In the genomic region with DNA sequence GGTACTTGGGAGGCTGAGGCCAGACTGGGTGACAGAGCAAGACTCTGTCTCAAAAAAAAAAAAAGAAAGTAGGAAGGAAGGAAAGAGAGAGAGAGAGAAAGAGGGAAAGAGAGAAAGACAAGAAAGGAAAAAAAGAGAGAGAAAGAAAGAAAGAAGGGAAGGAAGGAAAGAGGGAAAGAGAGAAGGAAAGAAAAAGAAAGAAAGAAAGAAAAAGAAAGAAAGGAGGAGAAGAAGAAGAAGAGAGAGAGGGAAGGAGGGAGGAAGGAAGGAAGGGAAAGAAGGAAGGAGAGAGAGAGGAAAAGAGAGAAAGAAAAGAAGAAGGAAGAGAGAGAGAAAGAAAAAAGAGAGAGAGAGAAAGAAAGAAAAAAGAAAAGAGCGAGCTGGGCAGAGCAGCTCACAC, we compare ENCODE assay signal across 1 cellular context.
TF ChIP-seq lines count a peak whose summit lies in the region.

No MANE protein-coding gene starts in this region.

TF ChIP-seq in K562, 482 proteins besides CTCF, POLR2A, EP300 and RAD21 (continued from another document):
- TF ChIP-seq, protein P1, sequence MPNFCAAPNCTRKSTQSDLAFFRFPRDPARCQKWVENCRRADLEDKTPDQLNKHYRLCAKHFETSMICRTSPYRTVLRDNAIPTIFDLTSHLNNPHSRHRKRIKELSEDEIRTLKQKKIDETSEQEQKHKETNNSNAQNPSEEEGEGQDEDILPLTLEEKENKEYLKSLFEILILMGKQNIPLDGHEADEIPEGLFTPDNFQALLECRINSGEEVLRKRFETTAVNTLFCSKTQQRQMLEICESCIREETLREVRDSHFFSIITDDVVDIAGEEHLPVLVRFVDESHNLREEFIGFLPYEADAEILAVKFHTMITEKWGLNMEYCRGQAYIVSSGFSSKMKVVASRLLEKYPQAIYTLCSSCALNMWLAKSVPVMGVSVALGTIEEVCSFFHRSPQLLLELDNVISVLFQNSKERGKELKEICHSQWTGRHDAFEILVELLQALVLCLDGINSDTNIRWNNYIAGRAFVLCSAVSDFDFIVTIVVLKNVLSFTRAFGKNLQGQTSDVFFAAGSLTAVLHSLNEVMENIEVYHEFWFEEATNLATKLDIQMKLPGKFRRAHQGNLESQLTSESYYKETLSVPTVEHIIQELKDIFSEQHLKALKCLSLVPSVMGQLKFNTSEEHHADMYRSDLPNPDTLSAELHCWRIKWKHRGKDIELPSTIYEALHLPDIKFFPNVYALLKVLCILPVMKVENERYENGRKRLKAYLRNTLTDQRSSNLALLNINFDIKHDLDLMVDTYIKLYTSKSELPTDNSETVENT (CRISPR knock-in tag; IDR thresholded peaks at IDR 0.05) = no peak
- no peak for TF ChIP-seq ILK (tag; IDR thresholded peaks at IDR 0.05; ENCODE audit: borderline replicate concordance, low read depth)
- no peak for TF ChIP-seq HDGF (IDR thresholded peaks at IDR 0.05)
- TF ChIP-seq NFYB (IDR thresholded peaks at IDR 0.05; ENCODE audit: extremely low read depth, insufficient read length) = no peak
- peak in 1 of 2 experiments; percentile 32; a peak in 1 of 4 replicates for TF ChIP-seq ARNT (IDR thresholded peaks at IDR 0.05)
- TF ChIP-seq ZBTB9 (CRISPR knock-in tag; IDR thresholded peaks at IDR 0.05) = no peak
- TF ChIP-seq ZNF263 (CRISPR knock-in tag; IDR thresholded peaks at IDR 0.05; ENCODE audit: borderline replicate concordance) = no peak
- TF ChIP-seq, protein P2, sequence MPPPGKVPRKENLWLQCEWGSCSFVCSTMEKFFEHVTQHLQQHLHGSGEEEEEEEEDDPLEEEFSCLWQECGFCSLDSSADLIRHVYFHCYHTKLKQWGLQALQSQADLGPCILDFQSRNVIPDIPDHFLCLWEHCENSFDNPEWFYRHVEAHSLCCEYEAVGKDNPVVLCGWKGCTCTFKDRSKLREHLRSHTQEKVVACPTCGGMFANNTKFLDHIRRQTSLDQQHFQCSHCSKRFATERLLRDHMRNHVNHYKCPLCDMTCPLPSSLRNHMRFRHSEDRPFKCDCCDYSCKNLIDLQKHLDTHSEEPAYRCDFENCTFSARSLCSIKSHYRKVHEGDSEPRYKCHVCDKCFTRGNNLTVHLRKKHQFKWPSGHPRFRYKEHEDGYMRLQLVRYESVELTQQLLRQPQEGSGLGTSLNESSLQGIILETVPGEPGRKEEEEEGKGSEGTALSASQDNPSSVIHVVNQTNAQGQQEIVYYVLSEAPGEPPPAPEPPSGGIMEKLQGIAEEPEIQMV (tag; conservative IDR thresholded peaks at IDR 0.05; ENCODE audit: low read depth) = peak; percentile 53; the same call in 1 of the 2 replicates
- no peak for TF ChIP-seq KAT8 (IDR thresholded peaks at IDR 0.05; ENCODE audit: low read depth)
- TF ChIP-seq OTX1 (CRISPR knock-in tag; IDR thresholded peaks at IDR 0.05) = 0 out of 2 replicates have a peak, but pooled peaks have one; percentile 28
- TF ChIP-seq RB1 (IDR thresholded peaks at IDR 0.05; ENCODE audit: low read depth) = no peak
- no peak for TF ChIP-seq CUX1 (CRISPR knock-in tag; IDR thresholded peaks at IDR 0.05)
- no peak for TF ChIP-seq TAF9B (IDR thresholded peaks at IDR 0.05; ENCODE audit: partially characterized antibody)
- no peak for TF ChIP-seq ZNF140 (CRISPR knock-in tag; IDR thresholded peaks at IDR 0.05)
- TF ChIP-seq ZNF184 (CRISPR knock-in tag; IDR thresholded peaks at IDR 0.05) = no peak
- TF ChIP-seq MTA1 (IDR thresholded peaks at IDR 0.05; ENCODE audit: borderline replicate concordance) = peak; percentile 68; the same call in 1 of the 2 replicates
TF ChIP-seq in K562: peak in this region for 11.
